1 cellular context compared by ENCODE assay signal in genomic region chr14:54483073-54483745, GRCh38.
TF ChIP-seq lines count a peak whose summit lies in the region.

No MANE protein-coding gene starts in this region.

TF ChIP-seq in liver, 16 proteins besides CTCF, POLR2A, EP300 and RAD21 (continued from another document):
- TF ChIP-seq REST (IDR thresholded peaks at IDR 0.05) (no peak), HNF4G (IDR thresholded peaks at IDR 0.05) (peak; percentile 66), RXRA (IDR thresholded peaks at IDR 0.05) (peak; percentile 73 to 77), FOXA1 (IDR thresholded peaks at IDR 0.05) (peak; percentile 90), YY1 (IDR thresholded peaks at IDR 0.05) (peak; percentile 58), ATF3 (IDR thresholded peaks at IDR 0.05) (peak; percentile 40), NR2F2 (IDR thresholded peaks at IDR 0.05) (no peak), SP1 (IDR thresholded peaks at IDR 0.05) (peak; percentile 85), FOXA2 (IDR thresholded peaks at IDR 0.05) (peak; percentile 96)
